ENCODE assay signal across 7 cellular contexts in the genomic region with DNA sequence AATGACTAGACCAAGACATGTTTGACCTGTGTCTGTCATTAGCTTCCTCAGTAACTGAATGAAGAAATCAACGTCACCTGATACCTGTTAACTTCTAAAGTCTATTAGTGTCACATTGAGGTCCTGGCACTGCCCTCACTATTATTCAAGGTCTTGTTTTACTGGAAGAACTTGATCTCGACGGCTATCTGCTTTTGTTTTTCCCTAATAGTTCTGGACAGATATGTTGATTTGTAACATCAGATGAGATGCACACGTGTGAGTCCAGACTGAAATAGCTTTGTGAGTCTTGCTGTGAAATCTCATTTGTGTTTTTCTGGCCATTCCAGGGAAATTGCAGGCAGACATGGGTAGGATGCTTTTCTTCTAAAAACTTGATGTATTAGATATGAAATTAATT.
"Had no signal": no experiment of that assay in that cellular context is flagged by ENCODE, and none has a peak within 500 bp of the region (broad histone marks: within the 10 kb centered on the region; RNA-seq: fewer than 3 reads in every experiment).

No MANE protein-coding gene starts in this region.

- ATAC-seq: GM23338, HCT116, HepG2 had no signal

- H3K4me3 ChIP-seq: GM23338, HAP-1 had no signal

- H3K4me1 ChIP-seq: HAP-1 had no signal

- H3K27ac ChIP-seq: HL-60 had no signal

- H3K36me3 ChIP-seq: HAP-1 had no signal

- DNase-seq: H7, HFFc6 had no signal

- H3K9me3 ChIP-seq: HAP-1 had no signal

- H3K4me2 ChIP-seq: GM23338 had no signal
